ENCODE assay signal across 8 cellular contexts in genomic region chr2:101518470-101519172, GRCh38. TPM values are rescaled to one million over a fixed set of nuclear protein-coding genes. Genes with fewer than 3 reads are reported as not detected.
DNase-seq lines count a peak whose midpoint lies in the region; ATAC-seq lines count a peak whose summit lies in the region.

No MANE protein-coding gene starts in this region.

- no peaks in the 10 kb centered on the region for H3K27me3 Mint-ChIP-seq in stimulated activated memory B cell treated with anti-CD40 and anti-IgM and Interleukin-4, amounts not matched to agents 10 μg/mL and 1 μg/mL and 100 μg/mL, for 72 hours
- no peaks in the 10 kb centered on the region for H3K27me3 Mint-ChIP-seq in activated T-cell treated with anti-CD3 and anti-CD28 coated beads, Interleukin-2, amount 50 U/mL, for 72 hours (ENCODE audit: low read depth)

- peaks cover 7% of the 10 kb centered on the region for H3K9me3 Mint-ChIP-seq in stimulated activated memory B cell treated with anti-CD40 and anti-IgM and Interleukin-4, amounts not matched to agents 10 μg/mL and 1 μg/mL and 100 μg/mL, for 72 hours
- H3K9me3 Mint-ChIP-seq in activated T-cell treated with anti-CD3 and anti-CD28 coated beads, Interleukin-2, amount 50 U/mL, for 72 hours: peaks cover 4 to 8% of the 10 kb centered on the region in 2 donors

- no peaks in the 10 kb centered on the region for H4K20me1 ChIP-seq in BLaER1

- no peaks in the 10 kb centered on the region for H3K27me3 ChIP-seq in BLaER1
- no peaks in the 10 kb centered on the region for H3K27me3 ChIP-seq in adipocyte (replicated peaks; ENCODE audit: control insufficient read depth, insufficient read depth, low read length)

- H3K36me3 ChIP-seq in BLaER1 (no peaks in the 10 kb centered on the region), adipocyte (ENCODE audit: control insufficient read depth, insufficient read depth, low read length, severe bottlenecking) (no peaks in the 10 kb centered on the region)

- H3K9me3 ChIP-seq in BLaER1 (peaks cover 7% of the 10 kb centered on the region), adipocyte (ENCODE audit: control insufficient read depth, low read length) (no peaks in the 10 kb centered on the region)

- DNase-seq in HuH-7 (ENCODE audit: low spot score) (peak; percentile 63), adipocyte (ENCODE audit: low read depth) (peak; percentile 75), hippocampal formation (lab: John Stamatoyannopoulos, UW) (peak; percentile 64 to 75)
- no peak for DNase-seq in activated CD8-positive, alpha-beta memory T cell treated with anti-CD3 and anti-CD28 coated beads, Interleukin-2, amount 50 U/mL, for 4 hours
- DNase-seq in activated T-cell treated with anti-CD3 and anti-CD28 coated beads, Interleukin-2, amount 50 U/mL, for 72 hours: no peak

- peaks cover 21% of the 10 kb centered on the region for H3K4me1 Mint-ChIP-seq in stimulated activated memory B cell treated with anti-CD40 and anti-IgM and Interleukin-4, amounts not matched to agents 10 μg/mL and 1 μg/mL and 100 μg/mL, for 72 hours
- H3K4me1 Mint-ChIP-seq in activated T-cell treated with anti-CD3 and anti-CD28 coated beads, Interleukin-2, amount 50 U/mL, for 72 hours (ENCODE audit: low read depth): peaks cover 28% of the 10 kb centered on the region

- H3K36me3 Mint-ChIP-seq in stimulated activated memory B cell treated with anti-CD40 and anti-IgM and Interleukin-4, amounts not matched to agents 10 μg/mL and 1 μg/mL and 100 μg/mL, for 72 hours: peaks cover 4% of the 10 kb centered on the region
- H3K36me3 Mint-ChIP-seq in activated T-cell treated with anti-CD3 and anti-CD28 coated beads, Interleukin-2, amount 50 U/mL, for 72 hours (ENCODE audit: insufficient read depth in 2 of 2): peaks cover 7 to 8% of the 10 kb centered on the region in 2 donors

- H3K4me1 ChIP-seq in BLaER1 (peaks cover 48% of the 10 kb centered on the region), adipocyte (ENCODE audit: control insufficient read depth, insufficient read depth, low read length) (peaks cover 44% of the 10 kb centered on the region)

- H3K4me3 ChIP-seq in BLaER1 (no peak overlapping the region), adipocyte (ENCODE audit: low read length) (peak overlapping the region; percentile 55)

- H3K27ac ChIP-seq in BLaER1: peak overlapping the region; percentile 45; the same call in 1 of the 2 replicates

- H3K4me3 Mint-ChIP-seq in stimulated activated memory B cell treated with anti-CD40 and anti-IgM and Interleukin-4, amounts not matched to agents 10 μg/mL and 1 μg/mL and 100 μg/mL, for 72 hours: no peak overlapping the region
- H3K4me3 Mint-ChIP-seq in activated T-cell treated with anti-CD3 and anti-CD28 coated beads, Interleukin-2, amount 50 U/mL, for 72 hours: no peak overlapping the region

- no peak overlapping the region for H3K27ac Mint-ChIP-seq in stimulated activated memory B cell treated with anti-CD40 and anti-IgM and Interleukin-4, amounts not matched to agents 10 μg/mL and 1 μg/mL and 100 μg/mL, for 72 hours
- H3K27ac Mint-ChIP-seq in activated T-cell treated with anti-CD3 and anti-CD28 coated beads, Interleukin-2, amount 50 U/mL, for 72 hours: no peak overlapping the region

- peak; percentile 8 for ATAC-seq in stimulated activated memory B cell treated with anti-CD40 and anti-IgM and Interleukin-4, amounts not matched to agents 10 μg/mL and 1 μg/mL and 100 μg/mL, for 72 hours
- no peak for ATAC-seq in activated T-cell treated with anti-CD3 and anti-CD28 coated beads, Interleukin-2, amount 50 U/mL, for 72 hours (replicated peaks in 1 of 2)
- no peak for ATAC-seq in HG02870 (IDR thresholded peaks at IDR 0.05; ENCODE audit: unreplicated experiment)

- H3K9ac ChIP-seq in BLaER1: no peak overlapping the region
- peak overlapping the region; percentile 64 for H3K9ac ChIP-seq in adipocyte (ENCODE audit: low read length)

- H3K4me2 ChIP-seq in BLaER1: peak overlapping the region; percentile 73

RNA-seq across cellular contexts. Expression of gene RFX8, which starts 43.7 kb away (rescaled TPM):
- 1 to 10 TPM; 1.4 to 2.3 TPM for total RNA-seq in activated T-cell treated with anti-CD3 and anti-CD28 coated beads, Interleukin-2, amount 50 U/mL, for 72 hours

Comparison
In these comparisons a context has a peak if more than half of its experiments do, and no peak if none do; other contexts are left out.
1. DNase-seq: peak in HuH-7 (single experiment), adipocyte (single experiment) and hippocampal formation (2 of 2); none in activated CD8-positive, alpha-beta memory T cell treated with anti-CD3 and anti-CD28 coated beads, Interleukin-2, amount 50 U/mL, for 4 hours (single experiment) and activated T-cell treated with anti-CD3 and anti-CD28 coated beads, Interleukin-2, amount 50 U/mL, for 72 hours (0 of 2).